In genomic region chr17:47957591-47958490, GRCh38 we compare ENCODE assay signal across 1 cellular context.
TF ChIP-seq lines count a peak whose summit lies in the region.

Gene PRR15L (minus strand): TSS chr17:47957883. CDS start chr17:47953234, 4,649 bp downstream.

TF ChIP-seq in GM23338, 12 proteins besides CTCF, POLR2A, EP300 and RAD21 (continued from another document):
- TF ChIP-seq ZNF462 (CRISPR knock-in tag; IDR thresholded peaks at IDR 0.05) (no peak), NANOG (IDR thresholded peaks at IDR 0.05; ENCODE audit: borderline replicate concordance) (no peak), JUNB (IDR thresholded peaks at IDR 0.05; ENCODE audit: unreplicated experiment) (no peak), EZH2phosphoT487 (IDR thresholded peaks at IDR 0.05; ENCODE audit: unreplicated experiment) (no peak), CREB1 (CRISPR knock-in tag; IDR thresholded peaks at IDR 0.05; ENCODE audit: low read depth) (no peak), REST (IDR thresholded peaks at IDR 0.05; ENCODE audit: unreplicated experiment) (no peak), EZH2 (IDR thresholded peaks at IDR 0.05; ENCODE audit: low read depth, unreplicated experiment) (no peak), STAT1 (IDR thresholded peaks at IDR 0.05; ENCODE audit: unreplicated experiment) (no peak), POLR2AphosphoS5 (IDR thresholded peaks at IDR 0.05; ENCODE audit: low read depth) (no peak; the same call in 1 of the 2 replicates)
